In genomic region chr6:135163440-135163738, GRCh38 we compare ENCODE assay signal across 8 cellular contexts. TPM values are rescaled to one million over a fixed set of nuclear protein-coding genes. Genes with fewer than 3 reads are reported as not detected.
DNase-seq lines count a peak whose midpoint lies in the region; ATAC-seq and FAIRE-seq lines count a peak whose summit lies in the region.

No MANE protein-coding gene starts in this region.

- H3K4me3 Mint-ChIP-seq in T-helper 1 cell treated with Interleukin-12 subunit alpha and Interleukin-12 subunit beta and Interleukin-4 antibody, amounts not matched to agents 30 μg/mL and 1 μg/mL, for 36 hours = peak overlapping the region; percentile 55

- H3K4me1 Mint-ChIP-seq in T-helper 1 cell treated with Interleukin-12 subunit alpha and Interleukin-12 subunit beta and Interleukin-4 antibody, amounts not matched to agents 30 μg/mL and 1 μg/mL, for 36 hours (ENCODE audit: low read depth) = peaks cover 55% of the 10 kb centered on the region

- H3K27ac Mint-ChIP-seq in T-helper 1 cell treated with Interleukin-12 subunit alpha and Interleukin-12 subunit beta and Interleukin-4 antibody, amounts not matched to agents 30 μg/mL and 1 μg/mL, for 36 hours = peak overlapping the region; percentile 94

- no peaks in the 10 kb centered on the region for H3K36me3 Mint-ChIP-seq in T-helper 1 cell treated with Interleukin-12 subunit alpha and Interleukin-12 subunit beta and Interleukin-4 antibody, amounts not matched to agents 30 μg/mL and 1 μg/mL, for 36 hours (ENCODE audit: low read depth)

- no peaks in the 10 kb centered on the region for H3K9me3 Mint-ChIP-seq in T-helper 1 cell treated with Interleukin-12 subunit alpha and Interleukin-12 subunit beta and Interleukin-4 antibody, amounts not matched to agents 30 μg/mL and 1 μg/mL, for 36 hours

- H3K27me3 Mint-ChIP-seq in T-helper 1 cell treated with Interleukin-12 subunit alpha and Interleukin-12 subunit beta and Interleukin-4 antibody, amounts not matched to agents 30 μg/mL and 1 μg/mL, for 36 hours (ENCODE audit: low read depth) = no peaks in the 10 kb centered on the region

- peak; percentile 97 for FAIRE-seq in GM18507 (lab: Jason Lieb, UNC)

- in situ Hi-C loops in ACHN (cut with HindIII; ENCODE audit: low pct_ligation_motif_present, low pct_unique_long_range_greater_than_20kb, low sequenced_read_pairs) = no loop called here

- peak; percentile 68 for ATAC-seq in HG02642 (IDR thresholded peaks at IDR 0.05; ENCODE audit: poor library complexity, unreplicated experiment)
- no peak for ATAC-seq in esophagus mucosa

- DNase-seq in GM18507 (ENCODE audit: extremely low spot score, insufficient read length, low read depth) (no peak), germinal center (ENCODE audit: low spot score) (peak; percentile 37), NCI-H1436 treated with DMSO at 0.1 percent for 48 hours (lab: John Stamatoyannopoulos, UW) (no peak), ACHN (no peak), NCI-H1092 treated with DMSO at 0.1 percent for 48 hours (lab: John Stamatoyannopoulos, UW) (no peak)

RNA-seq across cellular contexts. Expression of gene MYB, which starts 17.7 kb away (rescaled TPM):
- total RNA-seq in esophagus mucosa = 1.3 TPM
